ENCODE assay signal across 8 cellular contexts in the genomic region with DNA sequence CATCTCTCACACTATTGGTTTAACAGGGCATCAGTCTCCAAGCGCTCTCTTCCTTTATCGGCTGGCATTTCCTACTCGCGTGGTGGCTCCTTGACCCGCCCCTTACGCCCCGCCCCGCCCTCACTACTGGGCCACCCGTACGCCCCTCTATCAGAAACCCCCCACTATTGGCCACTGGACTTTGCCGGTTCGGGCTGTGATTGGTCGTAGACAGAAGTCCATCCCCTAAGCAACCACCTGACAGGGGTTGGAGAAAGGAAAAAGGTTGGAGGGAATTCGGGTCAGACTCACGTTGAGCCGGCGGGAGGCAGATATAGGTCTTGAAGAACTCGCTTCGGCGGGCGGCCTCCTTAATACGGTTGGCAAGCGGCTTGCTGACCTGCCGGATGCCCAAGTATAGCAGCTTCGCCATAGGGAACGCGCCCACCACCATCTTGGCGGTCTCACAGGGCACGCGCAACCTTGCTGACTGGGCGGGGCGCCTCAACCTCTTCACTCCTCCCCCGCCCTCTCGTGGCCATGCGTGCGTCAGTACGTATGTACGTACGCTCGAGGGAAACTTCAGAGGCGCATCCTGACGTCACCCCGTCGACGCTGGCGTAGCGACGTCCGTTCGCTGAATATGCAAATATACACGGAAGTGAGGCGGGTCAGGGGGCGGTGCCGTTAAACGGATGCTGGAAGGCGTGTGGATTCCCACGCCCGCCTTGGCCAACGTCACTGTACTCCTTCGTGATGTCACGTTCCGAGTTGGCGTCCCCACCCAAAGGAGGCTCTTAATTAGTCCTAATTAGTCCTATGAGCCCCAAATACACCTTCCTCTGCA. TPM values are rescaled to one million over a fixed set of nuclear protein-coding genes. Genes with fewer than 3 reads are reported as not detected.
DNase-seq lines count a peak whose midpoint lies in the region; ATAC-seq and TF ChIP-seq lines count a peak whose summit lies in the region.

TSS of gene OPA3 (minus strand) at position 471 of the 826 bp plus-strand sequence. CDS start at position 433, 38 bp downstream.

- peak within 1 kb of the TSS; percentile 99 for H3K27ac ChIP-seq in mucosa of rectum (ENCODE audit: low read depth in 2 of 2, low read length in 2 of 2)

- no peaks in the 10 kb centered on the region for H3K27me3 ChIP-seq in mucosa of rectum (ENCODE audit: control insufficient read depth in 2 of 2, insufficient read depth in 2 of 2, low read length in 2 of 2)

- in situ Hi-C loops in KBM-7 (cut with MboI; ENCODE audit: low pct_unique_long_range_greater_than_20kb, low sequenced_read_pairs), result no loop called here

- H3K36me3 ChIP-seq in mucosa of rectum (ENCODE audit: control insufficient read depth in 2 of 2, insufficient read depth in 2 of 2, low read length in 2 of 2), result peaks cover 0 to 3% of the 10 kb centered on the region in 2 donors

- H3K4me3 Mint-ChIP-seq in activated T-cell treated with anti-CD3 and anti-CD28 coated beads, Interleukin-2, amount 50 U/mL, for 24 hours, result peak within 1 kb of the TSS; percentile 96

- peaks cover 25% of the 10 kb centered on the region for H3K4me1 Mint-ChIP-seq in activated T-cell treated with anti-CD3 and anti-CD28 coated beads, Interleukin-2, amount 50 U/mL, for 24 hours (ENCODE audit: low read depth)

- peaks cover 22% of the 10 kb centered on the region for H3K36me3 Mint-ChIP-seq in activated T-cell treated with anti-CD3 and anti-CD28 coated beads, Interleukin-2, amount 50 U/mL, for 24 hours (ENCODE audit: low read depth)

- ATAC-seq in GM21717 (IDR thresholded peaks at IDR 0.05; ENCODE audit: unreplicated experiment), result peak; percentile 75

- H3K9me3 Mint-ChIP-seq in activated T-cell treated with anti-CD3 and anti-CD28 coated beads, Interleukin-2, amount 50 U/mL, for 24 hours, result no peaks in the 10 kb centered on the region

- H3K9me3 ChIP-seq in mucosa of rectum (ENCODE audit: control insufficient read depth in 2 of 2, low read length in 2 of 2), result no peaks in the 10 kb centered on the region

- peak; percentile 97 for DNase-seq in DMS153 treated with DMSO at 0.1 percent for 48 hours (lab: John Stamatoyannopoulos, UW; ENCODE audit: unreplicated experiment)
- DNase-seq in KBM-7, result peak; percentile 99
- DNase-seq in activated T-cell treated with anti-CD3 and anti-CD28 coated beads, Interleukin-2, amount 50 U/mL, for 24 hours, result peak; percentile 98
- peak; percentile 100 for DNase-seq in erythroblast (lab: John Stamatoyannopoulos, UW)
- peak; percentile 100 for DNase-seq in stimulated activated CD8-positive, alpha-beta memory T cell treated with anti-CD3 and anti-CD28 coated beads, Interleukin-4, amount 100 ng/mL, for 48 hours

- TF ChIP-seq POLR2A in erythroblast (IDR thresholded peaks at IDR 0.05; ENCODE audit: low read length), result peak; percentile 86

- peaks cover 4 to 6% of the 10 kb centered on the region in 2 donors for H3K4me1 ChIP-seq in mucosa of rectum (ENCODE audit: control insufficient read depth in 2 of 2, insufficient read depth in 2 of 2, low read length in 2 of 2)

- H3K9ac ChIP-seq in mucosa of rectum (ENCODE audit: low read depth in 1 of 2, low read length in 2 of 2), result peak within 1 kb of the TSS; percentile 96 to 98

- peak within 1 kb of the TSS; percentile 85 to 98 for H3K4me3 ChIP-seq in mucosa of rectum (ENCODE audit: low read length in 2 of 2)

- H3K27ac Mint-ChIP-seq in activated T-cell treated with anti-CD3 and anti-CD28 coated beads, Interleukin-2, amount 50 U/mL, for 24 hours, result peak within 1 kb of the TSS; percentile 99

- H3K27me3 Mint-ChIP-seq in activated T-cell treated with anti-CD3 and anti-CD28 coated beads, Interleukin-2, amount 50 U/mL, for 24 hours, result peaks cover 14% of the 10 kb centered on the region

TF ChIP-seq in PFSK-1, 5 proteins besides CTCF, POLR2A, EP300 and RAD21:
- TF ChIP-seq FOXP2 (optimal IDR thresholded peaks at IDR 0.05; ENCODE audit: borderline replicate concordance, extremely low read depth, extremely low read length, insufficient read depth), result peak; percentile 99
- TF ChIP-seq SIN3A (IDR thresholded peaks at IDR 0.05; ENCODE audit: borderline replicate concordance, insufficient read depth, low read length), result 0 out of 2 replicates have a peak, but pooled peaks have one; percentile 4
- no peak; the same call in 1 of the 2 replicates for TF ChIP-seq TAF1 (IDR thresholded peaks at IDR 0.05; ENCODE audit: borderline replicate concordance, insufficient read depth, low read length)
- TF ChIP-seq REST (IDR thresholded peaks at IDR 0.05; ENCODE audit: insufficient read depth in 1 of 2, low read depth in 2 of 2, low read length in 2 of 2), result 0 out of 4 replicates have a peak, but pooled peaks of 1 of the 2 experiments have one; percentile 27
- TF ChIP-seq POLR2AphosphoS5 (IDR thresholded peaks at IDR 0.05; ENCODE audit: low read depth, low read length), result peak; percentile 64
TF ChIP-seq in PFSK-1: peak in this region for 4.

RNA-seq across cellular contexts. Expression of gene OPA3, which starts in this region (rescaled TPM):
- 12.3 TPM for polyA plus RNA-seq in PFSK-1 (2012; ENCODE audit: insufficient read length, low read depth)

Comparison
In these comparisons a context has a peak if more than half of its experiments do, and no peak if none do; other contexts are left out.
1. Peak in every context shown above with its lines: DNase-seq, ATAC-seq, H3K4me3 ChIP-seq and H3K27ac ChIP-seq.